Comparison of ENCODE assay signal across 7 cellular contexts in genomic region chr16:67110136-67110847, GRCh38. TPM values are rescaled to one million over a fixed set of nuclear protein-coding genes. Genes with fewer than 3 reads are reported as not detected.
A peak's percentile ranks its signal among the peaks of the same experiment; 100 is the strongest.
DNase-seq lines count a peak whose midpoint lies in the region; ATAC-seq and TF ChIP-seq lines count a peak whose summit lies in the region.

No MANE protein-coding gene starts in this region.

- H3K4me3 ChIP-seq in SU-DHL-6 (ENCODE audit: insufficient read depth, low read length, poor library complexity, severe bottlenecking) (peak overlapping the region; percentile 70), fibroblast of lung (replicated peaks in 1 of 4; ENCODE audit: control extremely low read depth in 1 of 4, insufficient read depth in 1 of 4, low read depth in 3 of 4, low read length in 4 of 4) (peak overlapping the region; percentile 76 to 99 (median 93)), osteoblast (ENCODE audit: insufficient read depth, low read length) (peak overlapping the region; percentile 93)

- H3K4me1 ChIP-seq in fibroblast of lung (ENCODE audit: control insufficient read depth, extremely low read depth, insufficient read depth, low read length) (peaks cover 16% of the 10 kb centered on the region), osteoblast (ENCODE audit: insufficient read depth, low read length) (peaks cover 24% of the 10 kb centered on the region)

- no peak for DNase-seq in fibroblast of lung (ENCODE audit: low read depth in 2 of 2)
- peak; percentile 76 for DNase-seq in osteoblast (ENCODE audit: insufficient read length, low spot score, missing footprints)
- no peak for DNase-seq in NCI-H345 (lab: John Stamatoyannopoulos, UW)

- no peaks in the 10 kb centered on the region for H3K27me3 ChIP-seq in SU-DHL-6 (ENCODE audit: low read length)
- H3K27me3 ChIP-seq in fibroblast of lung (ENCODE audit: control insufficient read depth, insufficient read depth, low read length): no peaks in the 10 kb centered on the region
- no peaks in the 10 kb centered on the region for H3K27me3 ChIP-seq in osteoblast (ENCODE audit: insufficient read depth, low read length)

- ATAC-seq in GM18511 (IDR thresholded peaks at IDR 0.05; ENCODE audit: unreplicated experiment) (peak; percentile 6), HG02938 (IDR thresholded peaks at IDR 0.05; ENCODE audit: unreplicated experiment) (peak; percentile 12), HG02973 (IDR thresholded peaks at IDR 0.05; ENCODE audit: unreplicated experiment) (no peak)

- H3K9me2 ChIP-seq in SU-DHL-6 (replicated peaks; ENCODE audit: insufficient read depth, low read length): no peaks in the 10 kb centered on the region

- no peaks in the 10 kb centered on the region for H3K9me3 ChIP-seq in SU-DHL-6 (ENCODE audit: insufficient read depth, low read length)
- H3K9me3 ChIP-seq in fibroblast of lung (ENCODE audit: control insufficient read depth, insufficient read depth, low read depth, low read length): no peaks in the 10 kb centered on the region
- no peaks in the 10 kb centered on the region for H3K9me3 ChIP-seq in osteoblast (ENCODE audit: low read depth, low read length)

- H2AFZ ChIP-seq in SU-DHL-6 (ENCODE audit: low read depth, low read length, severe bottlenecking) (peak overlapping the region; percentile 82), fibroblast of lung (ENCODE audit: low read length) (peak overlapping the region; percentile 34), osteoblast (ENCODE audit: low read length) (peak overlapping the region; percentile 65)

- peak overlapping the region; percentile 79 for H3K9ac ChIP-seq in SU-DHL-6 (ENCODE audit: low read length)
- peak overlapping the region; percentile 67 for H3K9ac ChIP-seq in fibroblast of lung (ENCODE audit: insufficient read depth, low read length)

- H3K4me2 ChIP-seq in SU-DHL-6 (ENCODE audit: low read depth, low read length, poor library complexity, severe bottlenecking): peak overlapping the region; percentile 93
- H3K4me2 ChIP-seq in fibroblast of lung (ENCODE audit: extremely low read depth, insufficient read depth, low read length): peak overlapping the region; percentile 93
- H3K4me2 ChIP-seq in osteoblast (ENCODE audit: insufficient read depth, low read length): peak overlapping the region; percentile 85

- H4K20me1 ChIP-seq in SU-DHL-6 (ENCODE audit: low read depth, low read length): no peaks in the 10 kb centered on the region
- H4K20me1 ChIP-seq in fibroblast of lung (ENCODE audit: control insufficient read depth, extremely low read depth, insufficient read depth, low read length): no peaks in the 10 kb centered on the region
- no peaks in the 10 kb centered on the region for H4K20me1 ChIP-seq in osteoblast (ENCODE audit: insufficient read depth, low read length)

- no peak overlapping the region for H3K27ac ChIP-seq in SU-DHL-6 (ENCODE audit: low read depth, low read length)
- H3K27ac ChIP-seq in fibroblast of lung (ENCODE audit: insufficient read depth, low read length): peak overlapping the region; percentile 65
- peak overlapping the region; percentile 70 for H3K27ac ChIP-seq in osteoblast (ENCODE audit: low read depth, low read length)

- H3K79me2 ChIP-seq in SU-DHL-6 (ENCODE audit: insufficient read depth, low read length): peaks cover 37% of the 10 kb centered on the region
- H3K79me2 ChIP-seq in fibroblast of lung (ENCODE audit: control insufficient read depth, insufficient read depth, low read length): peaks cover 40% of the 10 kb centered on the region
- H3K79me2 ChIP-seq in osteoblast (ENCODE audit: insufficient read depth, low read length): peaks cover 52% of the 10 kb centered on the region

- TF ChIP-seq CTCF in SU-DHL-6 (IDR thresholded peaks at IDR 0.05; ENCODE audit: insufficient read depth, low read length, poor library complexity, severe bottlenecking) (no peak), fibroblast of lung (conservative IDR thresholded peaks at IDR 0.05 in 1 of 2, IDR thresholded peaks at IDR 0.05 in 1 of 2; ENCODE audit: low read depth in 1 of 2, low read length in 2 of 2) (no peak), osteoblast (IDR thresholded peaks at IDR 0.05; ENCODE audit: extremely low read depth, low read depth, low read length) (no peak)

- no peaks in the 10 kb centered on the region for H3K36me3 ChIP-seq in SU-DHL-6 (ENCODE audit: low read length)
- no peaks in the 10 kb centered on the region for H3K36me3 ChIP-seq in fibroblast of lung (ENCODE audit: control insufficient read depth, insufficient read depth, low read length)
- peaks cover 5% of the 10 kb centered on the region for H3K36me3 ChIP-seq in osteoblast (ENCODE audit: insufficient read depth, low read length)

- H3F3A ChIP-seq in SU-DHL-6 (ENCODE audit: insufficient read depth): peaks cover 12% of the 10 kb centered on the region; the same call in 1 of the 2 replicates

RNA-seq across cellular contexts. Expression of gene PHAF1, which starts 0.6 kb away (rescaled TPM):
- total RNA-seq in fibroblast of lung (15.2 and 18.3 TPM in 2 replicates), osteoblast (13.8 and 17.1 TPM in 2 replicates)
- polyA plus RNA-seq in fibroblast of lung: 21.5 and 23.0 TPM in 2 replicates
- 10.4 and 12.9 TPM in 2 replicates for polyA plus RNA-seq in fibroblast of lung (2012)
- polyA minus RNA-seq in fibroblast of lung (ENCODE audit: low replicate concordance): 26.2 and 46.4 TPM in 2 replicates

RNA-seq across cellular contexts. Expression of gene B3GNT9, which starts 40.5 kb away (rescaled TPM):
- total RNA-seq in fibroblast of lung: 29.3 and 34.7 TPM in 2 replicates
- polyA plus RNA-seq in fibroblast of lung: 23.2 and 29.6 TPM in 2 replicates
- polyA plus RNA-seq in fibroblast of lung (2012): 22.4 and 27.8 TPM in 2 replicates
- 25.6 and 34.6 TPM in 2 replicates for polyA minus RNA-seq in fibroblast of lung (ENCODE audit: low replicate concordance)
- 54.8 and 58.6 TPM in 2 replicates for total RNA-seq in osteoblast

RNA-seq across cellular contexts. Expression of gene TRADD, which starts 49.4 kb away (rescaled TPM):
- total RNA-seq in fibroblast of lung: 18.0 and 20.8 TPM in 2 replicates
- polyA plus RNA-seq in fibroblast of lung: 5.8 and 7.6 TPM in 2 replicates
- 15.7 and 18.8 TPM in 2 replicates for polyA plus RNA-seq in fibroblast of lung (2012)
- polyA minus RNA-seq in fibroblast of lung (ENCODE audit: low replicate concordance): 7.0 and 10.2 TPM in 2 replicates
- total RNA-seq in osteoblast: 19.2 and 19.5 TPM in 2 replicates

RNA-seq across cellular contexts. Expression of gene FBXL8, which starts 49.5 kb away (rescaled TPM):
- total RNA-seq in fibroblast of lung (9.8 and 10.4 TPM in 2 replicates), osteoblast (12.7 and 15.6 TPM in 2 replicates)
- 2.4 and 4.0 TPM in 2 replicates for polyA plus RNA-seq in fibroblast of lung
- 5.8 and 7.9 TPM in 2 replicates for polyA plus RNA-seq in fibroblast of lung (2012)
- polyA minus RNA-seq in fibroblast of lung (ENCODE audit: low replicate concordance): 0.70 and 2.3 TPM in 2 replicates

RNA-seq across cellular contexts. Expression of gene HSF4, which starts 54.3 kb away (rescaled TPM):
- total RNA-seq in fibroblast of lung: 25.8 and 31.3 TPM in 2 replicates
- 1.9 and 6.4 TPM in 2 replicates for polyA plus RNA-seq in fibroblast of lung
- 1.8 and 8.8 TPM in 2 replicates for polyA plus RNA-seq in fibroblast of lung (2012)
- 0.55 TPM in 1 of 2 replicates, not detected in the other for polyA minus RNA-seq in fibroblast of lung (ENCODE audit: low replicate concordance)
- 5.8 and 8.5 TPM in 2 replicates for total RNA-seq in osteoblast
